ENCODE assay signal across 1 cellular context in genomic region chr12:48985475-48985897, GRCh38.
TF ChIP-seq lines count a peak whose summit lies in the region.

No MANE protein-coding gene starts in this region.

TF ChIP-seq in H1, 55 proteins besides CTCF, POLR2A, EP300 and RAD21:
- TF ChIP-seq ZNF274 (IDR thresholded peaks at IDR 0.05; ENCODE audit: borderline replicate concordance, extremely low read depth, low read length) (no peak), CTBP2 (IDR thresholded peaks at IDR 0.05; ENCODE audit: borderline replicate concordance, insufficient read depth, insufficient read length, low read length) (no peak), NANOG (IDR thresholded peaks at IDR 0.05; ENCODE audit: insufficient read depth, low read depth, low read length, poor library complexity, severe bottlenecking) (no peak), E2F6 (IDR thresholded peaks at IDR 0.05) (no peak), SIRT6 (IDR thresholded peaks at IDR 0.05; ENCODE audit: low read length) (no peak), SP1 (IDR thresholded peaks at IDR 0.05; ENCODE audit: low read depth, low read length) (no peak), TEAD4 (IDR thresholded peaks at IDR 0.05; ENCODE audit: low read depth, low read length) (no peak), KDM4A (IDR thresholded peaks at IDR 0.05; ENCODE audit: low read depth, low read length, severe bottlenecking) (no peak), SIN3A (conservative IDR thresholded peaks at IDR 0.05 in 1 of 2, IDR thresholded peaks at IDR 0.05 in 1 of 2; ENCODE audit: low read depth in 1 of 2, low read length in 2 of 2) (no peak), CBX8 (IDR thresholded peaks at IDR 0.05; ENCODE audit: borderline replicate concordance, low read depth, low read length) (no peak), BACH1 (IDR thresholded peaks at IDR 0.05; ENCODE audit: low read length) (no peak), RXRA (IDR thresholded peaks at IDR 0.05; ENCODE audit: insufficient read depth, low read depth, low read length) (no peak), TAF7 (optimal IDR thresholded peaks at IDR 0.05; ENCODE audit: borderline replicate concordance, low read depth, low read length) (no peak), RBBP5 (IDR thresholded peaks at IDR 0.05; ENCODE audit: borderline replicate concordance, low read depth, low read length) (no peak), SIX5 (IDR thresholded peaks at IDR 0.05; ENCODE audit: low read depth, low read length) (no peak), TBP (IDR thresholded peaks at IDR 0.05; ENCODE audit: low read depth, low read length) (no peak), SP4 (IDR thresholded peaks at IDR 0.05; ENCODE audit: low read length) (no peak), POU5F1 (IDR thresholded peaks at IDR 0.05; ENCODE audit: low read depth, low read length) (no peak)
